In genomic region chr17:311119-311848, GRCh38 we compare ENCODE assay signal across 24 cellular contexts. TPM values are rescaled to one million over a fixed set of nuclear protein-coding genes. Genes with fewer than 3 reads are reported as not detected.
DNase-seq lines count a peak whose midpoint lies in the region; ATAC-seq and TF ChIP-seq lines count a peak whose summit lies in the region.
"Had no signal": no experiment of that assay in that cellular context is flagged by ENCODE, and none has a peak within 500 bp of the region (broad histone marks: within the 10 kb centered on the region; RNA-seq: fewer than 3 reads in every experiment).

No MANE protein-coding gene starts in this region.

- DNase-seq in activated naive CD8-positive, alpha-beta T cell treated with anti-CD3 and anti-CD28 coated beads, Interleukin-2, amount 10 ng/mL, durations not matched to agents 7 days and 5 days: no peak
- no peak for DNase-seq in activated naive CD8-positive, alpha-beta T cell treated with anti-CD3 and anti-CD28 coated beads for 36 hours
- DNase-seq in glutamatergic neuron (peak; percentile 11), progenitor cell of endocrine pancreas (ENCODE audit: low spot score, unreplicated experiment) (no peak), SIG-M5 treated with dmso at 0.1 percent for 504 hours (lab: John Stamatoyannopoulos, UW; ENCODE audit: unreplicated experiment) (no peak), putamen (ENCODE audit: low spot score) (no peak)
- DNase-seq: 8988T; activated CD4-positive, alpha-beta T cell treated with anti-CD3 and anti-CD28 coated beads, Interleukin-2, amount 10 ng/mL, durations not matched to agents 7 days and 5 days; activated gamma-delta T cell treated with Interleukin-2 at 50 U/mL for 16 hours; activated T-cell treated with anti-CD3 and anti-CD28 coated beads, Interleukin-2, amount 50 U/mL, for 4 hours; brain microvascular endothelial cell; Calu3; HFFc6; NCI-H1105; NCI-H187; NCI-H2171 treated with DMSO at 0.1 percent for 48 hours; NCI-H510A; nucleus accumbens; stimulated activated naive CD4-positive, alpha-beta T cell; T-cell had no signal

- H3K27ac ChIP-seq in angular gyrus (ENCODE audit: low read depth, low read length): peak overlapping the region; percentile 91
- H3K27ac ChIP-seq: brain microvascular endothelial cell, suprapubic skin had no signal

- no peaks in the 10 kb centered on the region for H3K36me3 Mint-ChIP-seq in activated naive CD8-positive, alpha-beta T cell treated with anti-CD3 and anti-CD28 coated beads, Interleukin-2, amount 10 ng/mL, durations not matched to agents 7 days and 5 days
- H3K36me3 Mint-ChIP-seq in activated naive CD8-positive, alpha-beta T cell treated with anti-CD3 and anti-CD28 coated beads for 36 hours: no peaks in the 10 kb centered on the region
- peaks cover 15% of the 10 kb centered on the region for H3K36me3 Mint-ChIP-seq in glutamatergic neuron (ENCODE audit: unreplicated experiment)
- H3K36me3 Mint-ChIP-seq in progenitor cell of endocrine pancreas (ENCODE audit: insufficient read depth): peaks cover 18% of the 10 kb centered on the region
- H3K36me3 Mint-ChIP-seq: T-cell had no signal

- no peaks in the 10 kb centered on the region for H3K4me1 Mint-ChIP-seq in activated naive CD8-positive, alpha-beta T cell treated with anti-CD3 and anti-CD28 coated beads, Interleukin-2, amount 10 ng/mL, durations not matched to agents 7 days and 5 days
- no peaks in the 10 kb centered on the region for H3K4me1 Mint-ChIP-seq in activated naive CD8-positive, alpha-beta T cell treated with anti-CD3 and anti-CD28 coated beads for 36 hours
- H3K4me1 Mint-ChIP-seq in glutamatergic neuron (ENCODE audit: low read depth, unreplicated experiment) (peaks cover 18% of the 10 kb centered on the region), progenitor cell of endocrine pancreas (ENCODE audit: low read depth) (peaks cover 2% of the 10 kb centered on the region)
- H3K4me1 Mint-ChIP-seq: activated CD4-positive, alpha-beta T cell treated with anti-CD3 and anti-CD28 coated beads, Interleukin-2, amount 10 ng/mL, durations not matched to agents 7 days and 5 days; T-cell had no signal

- H3K4me3 Mint-ChIP-seq in activated naive CD8-positive, alpha-beta T cell treated with anti-CD3 and anti-CD28 coated beads, Interleukin-2, amount 10 ng/mL, durations not matched to agents 7 days and 5 days: no peak overlapping the region
- H3K4me3 Mint-ChIP-seq in activated naive CD8-positive, alpha-beta T cell treated with anti-CD3 and anti-CD28 coated beads for 36 hours: no peak overlapping the region
- H3K4me3 Mint-ChIP-seq in glutamatergic neuron (ENCODE audit: unreplicated experiment) (peak overlapping the region; percentile 35), progenitor cell of endocrine pancreas (ENCODE audit: low read depth) (no peak overlapping the region)
- H3K4me3 Mint-ChIP-seq: activated CD4-positive, alpha-beta T cell treated with anti-CD3 and anti-CD28 coated beads, Interleukin-2, amount 10 ng/mL, durations not matched to agents 7 days and 5 days; activated T-cell treated with anti-CD3 and anti-CD28 coated beads, Interleukin-2, amount 50 U/mL, for 4 hours; HFFc6; mesothelial cell of epicardium; T-cell had no signal

- H3K27ac Mint-ChIP-seq in activated naive CD8-positive, alpha-beta T cell treated with anti-CD3 and anti-CD28 coated beads, Interleukin-2, amount 10 ng/mL, durations not matched to agents 7 days and 5 days: peak overlapping the region; percentile 13
- H3K27ac Mint-ChIP-seq in activated naive CD8-positive, alpha-beta T cell treated with anti-CD3 and anti-CD28 coated beads for 36 hours: no peak overlapping the region
- H3K27ac Mint-ChIP-seq in glutamatergic neuron (ENCODE audit: unreplicated experiment) (peak overlapping the region; percentile 45), progenitor cell of endocrine pancreas (peak overlapping the region; percentile 83)
- H3K27ac Mint-ChIP-seq: activated CD4-positive, alpha-beta T cell treated with anti-CD3 and anti-CD28 coated beads, Interleukin-2, amount 10 ng/mL, durations not matched to agents 7 days and 5 days; HFFc6; mesothelial cell of epicardium; T-cell had no signal

- no peak for TF ChIP-seq CTCF in glutamatergic neuron (IDR thresholded peaks at IDR 0.05; ENCODE audit: partially characterized antibody, unreplicated experiment)
- no peak for TF ChIP-seq CTCF in progenitor cell of endocrine pancreas (IDR thresholded peaks at IDR 0.05; ENCODE audit: unreplicated experiment)

- no peaks in the 10 kb centered on the region for H3K27me3 Mint-ChIP-seq in activated naive CD8-positive, alpha-beta T cell treated with anti-CD3 and anti-CD28 coated beads, Interleukin-2, amount 10 ng/mL, durations not matched to agents 7 days and 5 days
- H3K27me3 Mint-ChIP-seq in activated naive CD8-positive, alpha-beta T cell treated with anti-CD3 and anti-CD28 coated beads for 36 hours: no peaks in the 10 kb centered on the region
- peaks cover 20% of the 10 kb centered on the region for H3K27me3 Mint-ChIP-seq in glutamatergic neuron (ENCODE audit: unreplicated experiment)
- no peaks in the 10 kb centered on the region for H3K27me3 Mint-ChIP-seq in progenitor cell of endocrine pancreas
- H3K27me3 Mint-ChIP-seq: activated CD4-positive, alpha-beta T cell treated with anti-CD3 and anti-CD28 coated beads, Interleukin-2, amount 10 ng/mL, durations not matched to agents 7 days and 5 days; T-cell had no signal

- ATAC-seq in activated naive CD8-positive, alpha-beta T cell treated with anti-CD3 and anti-CD28 coated beads, Interleukin-2, amount 10 ng/mL, durations not matched to agents 7 days and 5 days (ENCODE audit: low read depth): no peak
- ATAC-seq in GM19035 (IDR thresholded peaks at IDR 0.05; ENCODE audit: unreplicated experiment): no peak
- ATAC-seq: activated T-cell treated with anti-CD3 and anti-CD28 coated beads, Interleukin-2, amount 50 U/mL, for 4 hours had no signal

- POLR2A ChIA-PET in activated naive CD8-positive, alpha-beta T cell treated with anti-CD3 and anti-CD28 coated beads, Interleukin-2, amount 10 ng/mL, durations not matched to agents 7 days and 5 days (lab: Charles Lee): interaction anchor here (0.6 kb wide), 1 partner anchor 121 kb away, joined by 5 read pairs; no protein-coding TSS in a partner anchor

- H3K9me3 Mint-ChIP-seq in activated naive CD8-positive, alpha-beta T cell treated with anti-CD3 and anti-CD28 coated beads, Interleukin-2, amount 10 ng/mL, durations not matched to agents 7 days and 5 days: peaks cover 14% of the 10 kb centered on the region
- H3K9me3 Mint-ChIP-seq in activated naive CD8-positive, alpha-beta T cell treated with anti-CD3 and anti-CD28 coated beads for 36 hours: no peaks in the 10 kb centered on the region
- H3K9me3 Mint-ChIP-seq in glutamatergic neuron (ENCODE audit: unreplicated experiment): peaks cover 17% of the 10 kb centered on the region
- H3K9me3 Mint-ChIP-seq in progenitor cell of endocrine pancreas (ENCODE audit: low read depth): peaks cover 11% of the 10 kb centered on the region
- H3K9me3 Mint-ChIP-seq: activated T-cell treated with anti-CD3 and anti-CD28 coated beads, Interleukin-2, amount 50 U/mL, for 4 hours had no signal

RNA-seq across cellular contexts. Expression of gene RPH3AL, which starts 41.3 kb away (rescaled TPM):
- total RNA-seq in activated naive CD8-positive, alpha-beta T cell treated with anti-CD3 and anti-CD28 coated beads, Interleukin-2, amount 10 ng/mL, durations not matched to agents 7 days and 5 days: 1 to 10 TPM; 2.1 to 2.7 TPM
- total RNA-seq in activated naive CD8-positive, alpha-beta T cell treated with anti-CD3 and anti-CD28 coated beads for 36 hours: 1 to 10 TPM in 1 of 2 experiments, under 1 TPM in 1; 0.64 to 1.2 TPM
- total RNA-seq in glutamatergic neuron (ENCODE audit: unreplicated experiment) (22.3 TPM), progenitor cell of endocrine pancreas (47.6 and 47.8 TPM in 2 replicates)
